Comparison of ENCODE assay signal across 11 cellular contexts in the genomic region with DNA sequence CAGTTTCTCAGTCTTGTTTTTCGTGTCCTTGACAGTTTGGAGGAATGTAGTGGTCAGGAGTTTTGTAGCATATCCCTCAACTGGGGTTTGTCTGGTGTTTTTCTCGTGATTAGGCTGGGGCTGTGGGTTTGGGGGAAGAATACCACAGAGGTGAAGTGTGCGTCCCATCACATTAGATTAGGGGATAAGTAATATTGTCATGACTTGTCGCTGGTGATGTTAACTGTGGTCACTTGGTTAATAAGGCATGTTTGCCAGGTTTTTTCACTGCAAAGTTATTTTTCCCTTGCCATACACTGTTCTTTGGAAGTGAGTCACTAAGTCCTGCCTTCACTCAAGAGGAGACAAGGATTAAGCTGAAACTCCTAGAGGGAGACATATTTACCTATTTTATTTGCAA. TPM values are rescaled to one million over a fixed set of nuclear protein-coding genes. Genes with fewer than 3 reads are reported as not detected.
DNase-seq lines count a peak whose midpoint lies in the region; ATAC-seq and TF ChIP-seq lines count a peak whose summit lies in the region.
"Had no signal": no experiment of that assay in that cellular context is flagged by ENCODE, and none has a peak within 500 bp of the region (broad histone marks: within the 10 kb centered on the region; RNA-seq: fewer than 3 reads in every experiment).

No MANE protein-coding gene starts in this region.

- TF ChIP-seq CTCF in Peyer's patch (IDR thresholded peaks at IDR 0.05): no peak

- H3K36me3 ChIP-seq in mesodermal cell (ENCODE audit: control insufficient read depth, insufficient read depth, low read length): peaks cover 61% of the 10 kb centered on the region
- H3K36me3 ChIP-seq in Peyer's patch: peaks cover 0 to 13% (median 0%) of the 10 kb centered on the region in 3 donors

- H3K9me3 ChIP-seq in mesodermal cell (ENCODE audit: control insufficient read depth, low read length) (peaks cover 16% of the 10 kb centered on the region), Peyer's patch (no peaks in the 10 kb centered on the region)

- no peaks in the 10 kb centered on the region for H3K27me3 ChIP-seq in Peyer's patch

- no peak for ATAC-seq in HG02973 (IDR thresholded peaks at IDR 0.05; ENCODE audit: unreplicated experiment)
- ATAC-seq in left lobe of liver: no peak
- ATAC-seq: activated naive CD4-positive, alpha-beta T cell treated with anti-CD3 and anti-CD28 coated beads, Interleukin-2, amount 50 U/mL, for 72 hours had no signal

- H3K27ac ChIP-seq in mesodermal cell (ENCODE audit: low read depth, low read length, severe bottlenecking) (peak overlapping the region; percentile 91), Peyer's patch (no peak overlapping the region)

- H3K4me1 ChIP-seq in mesodermal cell (ENCODE audit: control insufficient read depth, insufficient read depth, low read length, poor library complexity, severe bottlenecking): peaks cover 14% of the 10 kb centered on the region
- peaks cover 0 to 12% (median 2%) of the 10 kb centered on the region in 4 donors for H3K4me1 ChIP-seq in Peyer's patch

- WGBS in mesodermal cell (ENCODE audit: insufficient coverage in 2 of 2), 2 experiments: 90 to 94% methylated on average over 2 to 4 of the region's 4 CpGs

- H3K4me3 ChIP-seq in mesodermal cell (ENCODE audit: extremely low read depth, insufficient read depth, low read length, poor library complexity, severe bottlenecking): no peak overlapping the region
- no peak overlapping the region for H3K4me3 ChIP-seq in Peyer's patch

- DNase-seq in AG08395 (ENCODE audit: low spot score) (peak; percentile 71), HS-5 (ENCODE audit: low read depth) (peak; percentile 60), dedifferentiated amniotic fluid mesenchymal stem cell (ENCODE audit: extremely low spot score) (peak; percentile 59), cerebellum (ENCODE audit: low spot score) (no peak), Peyer's patch (no peak), left lobe of liver (ENCODE audit: low spot score) (no peak)
- DNase-seq: activated CD4-positive, alpha-beta T cell treated with anti-CD3 and anti-CD28 coated beads, Interleukin-2, amount 10 ng/mL, durations not matched to agents 24 days and 14 days; NCI-H524 had no signal

- no peak for TF ChIP-seq POLR2A in Peyer's patch (IDR thresholded peaks at IDR 0.05)

RNA-seq across cellular contexts. Expression of a gene that starts 39.1 kb away (rescaled TPM):
- polyA plus RNA-seq in mesodermal cell (2013, experiment 1 of 2): 56.3 TPM
- 52.5 TPM for polyA plus RNA-seq in mesodermal cell (2013, experiment 2 of 2)
- total RNA-seq in cerebellum: 38.3 TPM
- total RNA-seq in Peyer's patch: 10 to 100 TPM; 42.9 to 65.2 (median 53.5) TPM
- 37.4 TPM for total RNA-seq in left lobe of liver

Comparison
In these comparisons a context has a peak if more than half of its experiments do, and no peak if none do; other contexts are left out.
1. DNase-seq: peak in AG08395 (single experiment), HS-5 (single experiment) and dedifferentiated amniotic fluid mesenchymal stem cell (single experiment); none in cerebellum (single experiment), Peyer's patch (0 of 3) and left lobe of liver (single experiment).